In genomic region chr15:48459571-48460461, GRCh38 we compare ENCODE assay signal across 13 cellular contexts.
DNase-seq lines count a peak whose midpoint lies in the region; ATAC-seq and TF ChIP-seq lines count a peak whose summit lies in the region.
"Had no signal": no experiment of that assay in that cellular context is flagged by ENCODE, and none has a peak within 500 bp of the region (broad histone marks: within the 10 kb centered on the region; RNA-seq: fewer than 3 reads in every experiment).

No MANE protein-coding gene starts in this region.

- H3K9me2 ChIP-seq in Karpas-422 (replicated peaks; ENCODE audit: insufficient read depth, low read length), result no peaks in the 10 kb centered on the region

- H3K9me3 Mint-ChIP-seq in endothelial cell (ENCODE audit: unreplicated experiment), result no peaks in the 10 kb centered on the region
- H3K9me3 Mint-ChIP-seq: CD8-positive, alpha-beta T cell; T-helper 2 cell treated with Interferon-gamma antibody and Interleukin-4, amounts not matched to agents 5 μg/mL and 100 μg/mL, for 36 hours had no signal

- H3K27ac Mint-ChIP-seq in endothelial cell (ENCODE audit: unreplicated experiment), result no peak overlapping the region
- H3K27ac Mint-ChIP-seq: activated CD8-positive, alpha-beta T cell treated with anti-CD3 and anti-CD28 coated beads, Interleukin-2, amount 10 ng/mL, durations not matched to agents 7 days and 5 days; CD8-positive, alpha-beta T cell; T-helper 2 cell treated with Interferon-gamma antibody and Interleukin-4, amounts not matched to agents 5 μg/mL and 100 μg/mL, for 36 hours had no signal

- H3K36me3 Mint-ChIP-seq in endothelial cell (ENCODE audit: low read depth, unreplicated experiment), result peaks cover 21% of the 10 kb centered on the region
- H3K36me3 Mint-ChIP-seq: CD8-positive, alpha-beta T cell had no signal

- H3K4me1 Mint-ChIP-seq in endothelial cell (ENCODE audit: unreplicated experiment), result no peaks in the 10 kb centered on the region

- H3K4me3 Mint-ChIP-seq in endothelial cell (ENCODE audit: unreplicated experiment), result no peak overlapping the region
- H3K4me3 Mint-ChIP-seq: activated CD8-positive, alpha-beta T cell treated with anti-CD3 and anti-CD28 coated beads, Interleukin-2, amount 10 ng/mL, durations not matched to agents 7 days and 5 days; CD8-positive, alpha-beta T cell; T-helper 2 cell treated with Interferon-gamma antibody and Interleukin-4, amounts not matched to agents 5 μg/mL and 100 μg/mL, for 36 hours had no signal

- DNase-seq in AG10803 (ENCODE audit: low read depth) (peak; percentile 96), Karpas-422 (peak; percentile 29), coronary artery (ENCODE audit: low spot score) (no peak), osteoblast (ENCODE audit: insufficient read length, low spot score, missing footprints) (peak; percentile 63), endothelial cell (ENCODE audit: low spot score) (no peak), colonic mucosa (no peak)
- DNase-seq in stimulated activated naive CD4-positive, alpha-beta T cell treated with Interleukin-2 at 50 U/mL for 16 hours (lab: John Stamatoyannopoulos, UW), result no peak
- DNase-seq: activated CD8-positive, alpha-beta T cell treated with anti-CD3 and anti-CD28 coated beads, Interleukin-2, amount 10 ng/mL, durations not matched to agents 7 days and 5 days; CD8-positive, alpha-beta T cell; NCI-H2171 had no signal

- H3K79me2 ChIP-seq in Karpas-422 (ENCODE audit: low read length) (no peaks in the 10 kb centered on the region), osteoblast (ENCODE audit: insufficient read depth, low read length) (peaks cover 11% of the 10 kb centered on the region)

- H3K36me3 ChIP-seq in Karpas-422 (ENCODE audit: insufficient read depth, low read length) (no peaks in the 10 kb centered on the region), osteoblast (ENCODE audit: insufficient read depth, low read length) (peaks cover 99% of the 10 kb centered on the region), colonic mucosa (no peaks in the 10 kb centered on the region)

- H3K4me2 ChIP-seq in Karpas-422 (ENCODE audit: low read depth, low read length, poor library complexity, severe bottlenecking), result no peak overlapping the region
- peak overlapping the region; percentile 7 for H3K4me2 ChIP-seq in osteoblast (ENCODE audit: insufficient read depth, low read length)

- H3K27ac ChIP-seq in Karpas-422 (ENCODE audit: low read length) (no peak overlapping the region), coronary artery (peak overlapping the region; percentile 7 to 51), osteoblast (ENCODE audit: low read depth, low read length) (peak overlapping the region; percentile 84), colonic mucosa (no peak overlapping the region)

- no peak overlapping the region for H3K9ac ChIP-seq in Karpas-422 (ENCODE audit: low read length)
- no peak overlapping the region for H3K9ac ChIP-seq in colonic mucosa (ENCODE audit: low read depth in 2 of 2, low read length in 2 of 2)

- TF ChIP-seq CTCF in AG10803 (conservative IDR thresholded peaks at IDR 0.05; ENCODE audit: low read length) (peak; percentile 11; the same call in 1 of the 2 replicates), coronary artery (IDR thresholded peaks at IDR 0.05) (no peak), osteoblast (IDR thresholded peaks at IDR 0.05; ENCODE audit: extremely low read depth, low read depth, low read length) (no peak), endothelial cell (IDR thresholded peaks at IDR 0.05; ENCODE audit: unreplicated experiment) (no peak), colonic mucosa (IDR thresholded peaks at IDR 0.05) (no peak)

- H3K9me3 ChIP-seq in Karpas-422 (ENCODE audit: low read length) (no peaks in the 10 kb centered on the region), osteoblast (ENCODE audit: low read depth, low read length) (no peaks in the 10 kb centered on the region), colonic mucosa (no peaks in the 10 kb centered on the region)

- H3K4me1 ChIP-seq in Karpas-422 (ENCODE audit: low read length) (no peaks in the 10 kb centered on the region), osteoblast (ENCODE audit: insufficient read depth, low read length) (peaks cover 29% of the 10 kb centered on the region), colonic mucosa (no peaks in the 10 kb centered on the region)

- no peak for ATAC-seq in GM18519 (IDR thresholded peaks at IDR 0.05; ENCODE audit: low FRiP score, unreplicated experiment)
- ATAC-seq: activated CD8-positive, alpha-beta T cell treated with anti-CD3 and anti-CD28 coated beads, Interleukin-2, amount 10 ng/mL, durations not matched to agents 7 days and 5 days; CD8-positive, alpha-beta T cell had no signal

- H2AFZ ChIP-seq in Karpas-422 (ENCODE audit: low read length) (no peak overlapping the region), osteoblast (ENCODE audit: low read length) (no peak overlapping the region)

- no peaks in the 10 kb centered on the region for H3K27me3 Mint-ChIP-seq in endothelial cell (ENCODE audit: unreplicated experiment)

- H3K27me3 ChIP-seq in Karpas-422 (ENCODE audit: low read length), result no peaks in the 10 kb centered on the region
- H3K27me3 ChIP-seq in osteoblast (ENCODE audit: insufficient read depth, low read length), result no peaks in the 10 kb centered on the region
- no peaks in the 10 kb centered on the region for H3K27me3 ChIP-seq in colonic mucosa

- intact Hi-C loops in colonic mucosa (cut with DNase I), result no loop called here

- H4K20me1 ChIP-seq in Karpas-422 (ENCODE audit: insufficient read depth, low read depth, low read length), result no peaks in the 10 kb centered on the region
- peaks cover 3% of the 10 kb centered on the region for H4K20me1 ChIP-seq in osteoblast (ENCODE audit: insufficient read depth, low read length)

- H3K4me3 ChIP-seq in AG10803 (ENCODE audit: low read length) (no peak overlapping the region), Karpas-422 (ENCODE audit: low read length) (no peak overlapping the region), coronary artery (no peak overlapping the region), osteoblast (ENCODE audit: insufficient read depth, low read length) (no peak overlapping the region), colonic mucosa (no peak overlapping the region)
- H3K4me3 ChIP-seq: skin epidermis had no signal

Comparison
In these comparisons a context has a peak if more than half of its experiments do, and no peak if none do; other contexts are left out.
1. DNase-seq: peak in AG10803 (single experiment), Karpas-422 (single experiment) and osteoblast (single experiment); none in coronary artery (single experiment), endothelial cell (single experiment), stimulated activated naive CD4-positive, alpha-beta T cell treated with Interleukin-2 at 50 U/mL for 16 hours (single experiment) and colonic mucosa (single experiment).
2. H3K27ac ChIP-seq: peak in coronary artery (2 of 2) and osteoblast (single experiment); none in Karpas-422 (single experiment) and colonic mucosa (single experiment).